1 cellular context compared by ENCODE assay signal in the genomic region with DNA sequence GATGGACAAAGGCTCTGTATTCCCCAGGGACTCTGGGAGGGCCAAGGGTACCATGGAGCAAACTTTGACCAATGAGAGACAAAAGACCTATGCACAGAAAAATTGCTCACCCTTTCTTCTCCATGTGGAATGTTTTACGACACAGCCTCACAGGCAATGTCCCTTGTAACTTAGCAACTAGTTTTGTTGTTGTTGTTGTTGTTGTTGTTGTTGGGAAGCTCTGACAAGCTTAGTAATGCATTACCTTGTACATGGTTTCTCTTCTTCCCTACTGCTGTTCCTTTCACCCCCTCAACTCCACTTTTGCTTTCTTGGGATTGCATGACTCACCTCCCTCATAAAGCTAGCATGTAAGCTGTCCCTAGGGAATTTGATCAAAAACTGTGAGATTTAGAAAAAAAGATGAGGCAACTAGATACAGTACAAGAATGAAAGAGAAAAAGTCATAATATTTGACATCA.
TF ChIP-seq lines count a peak whose summit lies in the region.

No MANE protein-coding gene starts in this region.

TF ChIP-seq in HEK293, 187 proteins besides CTCF, POLR2A, EP300 and RAD21 (continued from another document and continues in another):
- TF ChIP-seq ZBTB10 (tag by site-specific recombination; IDR thresholded peaks at IDR 0.05), result no peak
- TF ChIP-seq, protein P1, sequence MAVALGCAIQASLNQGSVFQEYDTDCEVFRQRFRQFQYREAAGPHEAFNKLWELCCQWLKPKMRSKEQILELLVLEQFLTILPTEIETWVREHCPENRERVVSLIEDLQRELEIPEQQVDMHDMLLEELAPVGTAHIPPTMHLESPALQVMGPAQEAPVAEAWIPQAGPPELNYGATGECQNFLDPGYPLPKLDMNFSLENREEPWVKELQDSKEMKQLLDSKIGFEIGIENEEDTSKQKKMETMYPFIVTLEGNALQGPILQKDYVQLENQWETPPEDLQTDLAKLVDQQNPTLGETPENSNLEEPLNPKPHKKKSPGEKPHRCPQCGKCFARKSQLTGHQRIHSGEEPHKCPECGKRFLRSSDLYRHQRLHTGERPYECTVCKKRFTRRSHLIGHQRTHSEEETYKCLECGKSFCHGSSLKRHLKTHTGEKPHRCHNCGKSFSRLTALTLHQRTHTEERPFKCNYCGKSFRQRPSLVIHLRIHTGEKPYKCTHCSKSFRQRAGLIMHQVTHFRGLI (tag by site-specific recombination; IDR thresholded peaks at IDR 0.05), result no peak
- no peak for TF ChIP-seq ZNF830 (tag by site-specific recombination; IDR thresholded peaks at IDR 0.05; ENCODE audit: low read depth)
- no peak for TF ChIP-seq ZNF571 (tag by site-specific recombination; IDR thresholded peaks at IDR 0.05)
- TF ChIP-seq ZNF23 (tag by site-specific recombination; IDR thresholded peaks at IDR 0.05; ENCODE audit: borderline replicate concordance), result no peak
- TF ChIP-seq ZNF639 (tag by site-specific recombination; IDR thresholded peaks at IDR 0.05), result peak; percentile 74; the same call in 1 of the 2 replicates
- no peak for TF ChIP-seq ZNF239 (tag by site-specific recombination; IDR thresholded peaks at IDR 0.05)
- peak; percentile 93 for TF ChIP-seq ZNF362 (tag by site-specific recombination; IDR thresholded peaks at IDR 0.05)
- TF ChIP-seq ZNF366 (tag by site-specific recombination; conservative IDR thresholded peaks at IDR 0.05), result peak; percentile 66; the same call in 1 of the 2 replicates
- TF ChIP-seq OVOL3 (tag by site-specific recombination; IDR thresholded peaks at IDR 0.05), result no peak
- no peak for TF ChIP-seq EGR2 (tag by site-specific recombination; IDR thresholded peaks at IDR 0.05; ENCODE audit: low read depth)
- no peak for TF ChIP-seq ZNF707 (tag by site-specific recombination; IDR thresholded peaks at IDR 0.05)
- TF ChIP-seq KLF9 (tag by site-specific recombination; IDR thresholded peaks at IDR 0.05; ENCODE audit: low read depth), result no peak
- TF ChIP-seq HIC1 (tag by site-specific recombination; IDR thresholded peaks at IDR 0.05), result 0 out of 2 replicates have a peak, but pooled peaks have one; percentile 9
- TF ChIP-seq MEIS1 (CRISPR knock-in tag; IDR thresholded peaks at IDR 0.05; ENCODE audit: borderline replicate concordance), result no peak
- TF ChIP-seq, protein P2, sequence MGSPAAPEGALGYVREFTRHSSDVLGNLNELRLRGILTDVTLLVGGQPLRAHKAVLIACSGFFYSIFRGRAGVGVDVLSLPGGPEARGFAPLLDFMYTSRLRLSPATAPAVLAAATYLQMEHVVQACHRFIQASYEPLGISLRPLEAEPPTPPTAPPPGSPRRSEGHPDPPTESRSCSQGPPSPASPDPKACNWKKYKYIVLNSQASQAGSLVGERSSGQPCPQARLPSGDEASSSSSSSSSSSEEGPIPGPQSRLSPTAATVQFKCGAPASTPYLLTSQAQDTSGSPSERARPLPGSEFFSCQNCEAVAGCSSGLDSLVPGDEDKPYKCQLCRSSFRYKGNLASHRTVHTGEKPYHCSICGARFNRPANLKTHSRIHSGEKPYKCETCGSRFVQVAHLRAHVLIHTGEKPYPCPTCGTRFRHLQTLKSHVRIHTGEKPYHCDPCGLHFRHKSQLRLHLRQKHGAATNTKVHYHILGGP (tag by site-specific recombination; IDR thresholded peaks at IDR 0.05), result peak; percentile 95
- TF ChIP-seq PRDM10 (tag by site-specific recombination; IDR thresholded peaks at IDR 0.05), result peak; percentile 54
- no peak for TF ChIP-seq HOXC10 (CRISPR knock-in tag; IDR thresholded peaks at IDR 0.05)
- no peak for TF ChIP-seq GLIS1 (tag by site-specific recombination; IDR thresholded peaks at IDR 0.05)
- TF ChIP-seq, protein P3, sequence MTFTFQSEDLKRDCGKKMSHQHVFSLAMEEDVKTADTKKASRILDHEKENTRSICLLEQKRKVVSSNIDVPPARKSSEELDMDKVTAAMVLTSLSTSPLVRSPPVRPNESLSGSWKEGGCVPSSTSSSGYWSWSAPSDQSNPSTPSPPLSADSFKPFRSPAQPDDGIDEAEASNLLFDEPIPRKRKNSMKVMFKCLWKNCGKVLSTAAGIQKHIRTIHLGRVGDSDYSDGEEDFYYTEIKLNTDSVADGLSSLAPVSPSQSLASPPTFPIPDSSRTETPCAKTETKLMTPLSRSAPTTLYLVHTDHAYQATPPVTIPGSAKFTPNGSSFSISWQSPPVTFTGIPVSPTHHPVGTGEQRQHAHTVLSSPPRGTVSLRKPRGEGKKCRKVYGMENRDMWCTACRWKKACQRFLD (tag by site-specific recombination; IDR thresholded peaks at IDR 0.05), result no peak
- no peak for TF ChIP-seq OSR2 (tag by site-specific recombination; IDR thresholded peaks at IDR 0.05)
- no peak for TF ChIP-seq ZNF623 (tag by site-specific recombination; IDR thresholded peaks at IDR 0.05)
- TF ChIP-seq ZNF350 (tag by site-specific recombination; IDR thresholded peaks at IDR 0.05), result no peak
- no peak for TF ChIP-seq ZNF37A (tag by site-specific recombination; IDR thresholded peaks at IDR 0.05)
- no peak for TF ChIP-seq SCRT1 (tag by site-specific recombination; IDR thresholded peaks at IDR 0.05; ENCODE audit: borderline replicate concordance)
- TF ChIP-seq ZNF561 (tag by site-specific recombination; IDR thresholded peaks at IDR 0.05; ENCODE audit: borderline replicate concordance), result no peak
- TF ChIP-seq ZNF488 (tag by site-specific recombination; IDR thresholded peaks at IDR 0.05), result no peak
- TF ChIP-seq GFI1B (tag by site-specific recombination; IDR thresholded peaks at IDR 0.05), result no peak
- 0 out of 2 replicates have a peak, but pooled peaks have one; percentile 10 for TF ChIP-seq REPIN1 (tag by site-specific recombination; IDR thresholded peaks at IDR 0.05; ENCODE audit: low read depth)
- TF ChIP-seq ZNF785 (tag by site-specific recombination; IDR thresholded peaks at IDR 0.05), result no peak
- no peak for TF ChIP-seq YY1 (tag by site-specific recombination; IDR thresholded peaks at IDR 0.05)
- TF ChIP-seq ZNF416 (tag by site-specific recombination; IDR thresholded peaks at IDR 0.05), result no peak
- no peak for TF ChIP-seq HOXA7 (CRISPR knock-in tag; IDR thresholded peaks at IDR 0.05; ENCODE audit: borderline replicate concordance)
- TF ChIP-seq ZBTB11 (tag by site-specific recombination; conservative IDR thresholded peaks at IDR 0.05; ENCODE audit: low read depth), result no peak
- no peak for TF ChIP-seq ZNF677 (tag by site-specific recombination; IDR thresholded peaks at IDR 0.05)
- no peak for TF ChIP-seq ZNF660 (tag by site-specific recombination; IDR thresholded peaks at IDR 0.05)
